Comparison of ENCODE assay signal across 18 cellular contexts in genomic region chr2:38010995-38011394, GRCh38.
"Had no signal": no experiment of that assay in that cellular context is flagged by ENCODE, and none has a peak within 500 bp of the region (broad histone marks: within the 10 kb centered on the region; RNA-seq: fewer than 3 reads in every experiment).

No MANE protein-coding gene starts in this region.

- H3K36me3 Mint-ChIP-seq: natural killer cell had no signal

- H3K4me1 Mint-ChIP-seq: activated B cell treated with CpG ODN at 0.5 μM for 24 hours, immature natural killer cell, natural killer cell had no signal

- H3K27ac Mint-ChIP-seq: activated B cell treated with CpG ODN at 0.5 μM for 24 hours; activated CD4-positive, alpha-beta memory T cell treated with anti-CD3 and anti-CD28 coated beads for 36 hours; activated naive CD8-positive, alpha-beta T cell; immature natural killer cell; natural killer cell; T-helper 2 cell treated with Interferon-gamma antibody and Interleukin-4, amounts not matched to agents 5 μg/mL and 100 μg/mL, for 36 hours had no signal

- H3K27ac ChIP-seq: gastroesophageal sphincter, heart right ventricle, ovary, thyroid gland had no signal

- H3K4me3 Mint-ChIP-seq: activated B cell treated with CpG ODN at 0.5 μM for 24 hours; activated CD4-positive, alpha-beta memory T cell treated with anti-CD3 and anti-CD28 coated beads for 36 hours; activated naive CD8-positive, alpha-beta T cell; immature natural killer cell; natural killer cell; T-helper 2 cell treated with Interferon-gamma antibody and Interleukin-4, amounts not matched to agents 5 μg/mL and 100 μg/mL, for 36 hours had no signal

- H3K27me3 ChIP-seq: gastroesophageal sphincter, heart right ventricle, ovary, thyroid gland had no signal

- H3K4me3 ChIP-seq: gastroesophageal sphincter, heart right ventricle, ovary, thyroid gland had no signal

- H3K9me3 ChIP-seq: gastroesophageal sphincter, heart right ventricle, ovary, thyroid gland had no signal

- H3K9me3 Mint-ChIP-seq: activated B cell treated with CpG ODN at 0.5 μM for 24 hours; activated CD4-positive, alpha-beta memory T cell treated with anti-CD3 and anti-CD28 coated beads for 36 hours; natural killer cell; T-helper 2 cell treated with Interferon-gamma antibody and Interleukin-4, amounts not matched to agents 5 μg/mL and 100 μg/mL, for 36 hours had no signal

- H3K36me3 ChIP-seq: ovary, thyroid gland had no signal

- DNase-seq: activated B cell treated with CpG ODN at 0.5 μM for 24 hours; activated CD4-positive, alpha-beta memory T cell treated with anti-CD3 and anti-CD28 coated beads for 36 hours; activated CD4-positive, alpha-beta T cell treated with anti-CD3 and anti-CD28 coated beads for 4 hours; activated T-cell treated with anti-CD3 and anti-CD28 coated beads for 4 hours; amygdala; caudate nucleus; heart right ventricle; immature natural killer cell; mesendoderm; natural killer cell; ovary; stimulated activated CD4-positive, alpha-beta T cell treated with anti-CD3 and anti-CD28 coated beads, Interleukin-1b, Interleukin-23, amount 100 ng/mL, for 48 hours; stimulated activated CD8-positive, alpha-beta memory T cell treated with anti-CD3 and anti-CD28 coated beads, Interleukin-4, amount 100 ng/mL, for 48 hours; stimulated activated naive CD4-positive, alpha-beta T cell; thyroid gland had no signal

- H3K4me1 ChIP-seq: gastroesophageal sphincter, heart right ventricle, thyroid gland had no signal

- H3K27me3 Mint-ChIP-seq: activated B cell treated with CpG ODN at 0.5 μM for 24 hours; activated CD4-positive, alpha-beta memory T cell treated with anti-CD3 and anti-CD28 coated beads for 36 hours; activated naive CD8-positive, alpha-beta T cell had no signal
